ENCODE assay signal across 8 cellular contexts in the genomic region with DNA sequence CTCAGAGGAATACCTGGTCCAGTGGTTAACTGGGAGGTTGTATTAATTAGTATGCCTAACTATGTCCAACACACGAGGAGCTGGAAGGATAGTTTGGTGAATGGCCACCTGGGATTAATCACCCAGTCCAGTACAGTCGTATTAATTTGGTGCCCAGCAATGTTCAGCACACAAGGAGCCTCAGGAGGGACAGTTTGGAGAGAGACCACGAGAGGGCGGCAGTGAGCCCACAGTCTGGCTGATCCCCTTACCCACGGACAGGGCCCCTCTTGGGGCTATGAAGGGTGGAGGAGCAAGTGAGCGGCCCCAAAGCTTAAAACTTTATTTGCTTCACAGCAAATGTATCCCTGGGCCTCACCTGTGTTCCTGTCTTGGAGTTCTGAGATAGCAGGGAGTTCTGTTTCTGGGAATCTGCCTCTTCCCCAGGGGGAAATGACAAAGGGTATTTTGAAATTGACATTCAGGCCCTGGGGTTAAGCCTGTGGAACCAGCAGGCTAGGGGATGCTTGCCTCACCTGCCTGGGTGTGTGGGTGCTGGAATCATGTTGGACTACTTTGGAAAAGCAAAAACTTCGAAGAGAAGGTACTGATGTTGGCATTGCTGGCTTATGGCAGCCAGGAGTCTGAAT.
DNase-seq lines count a peak whose midpoint lies in the region; TF ChIP-seq lines count a peak whose summit lies in the region.

No MANE protein-coding gene starts in this region.

- no peak for TF ChIP-seq POLR2A in breast epithelium (IDR thresholded peaks at IDR 0.05)

- H3K36me3 ChIP-seq in breast epithelium (no peaks in the 10 kb centered on the region), liver (ENCODE audit: control insufficient read depth in 4 of 4, insufficient read depth in 3 of 4, low read depth in 1 of 4, low read length in 3 of 4) (no peaks in the 10 kb centered on the region)

- intact Hi-C loops in breast epithelium (cut with DNase I; ENCODE audit: low total_unique reads), result no loop called here

- in situ Hi-C loops in Caki2 (cut with HindIII; ENCODE audit: low pct_unique_long_range_greater_than_20kb, low sequenced_read_pairs), result no loop called here

- H3K4me3 ChIP-seq in breast epithelium, result no peak overlapping the region
- H3K4me3 ChIP-seq in liver (ENCODE audit: low read depth in 1 of 3, low read length in 3 of 3), result no peak overlapping the region

- no peaks in the 10 kb centered on the region for H3K4me1 ChIP-seq in breast epithelium
- H3K4me1 ChIP-seq in liver (ENCODE audit: control insufficient read depth in 4 of 4, insufficient read depth in 4 of 4, low read length in 3 of 4), result no peaks in the 10 kb centered on the region

- H3K27ac ChIP-seq in breast epithelium, result no peak overlapping the region
- H3K27ac ChIP-seq in liver (ENCODE audit: low read depth in 1 of 2, low read length in 2 of 2), result no peak overlapping the region

- TF ChIP-seq RAD21 in liver (IDR thresholded peaks at IDR 0.05), result peak; percentile 46 to 59

- peak in 2 of 3 donors; percentile 23 to 53 for TF ChIP-seq CTCF in breast epithelium (IDR thresholded peaks at IDR 0.05)
- peak; percentile 55 for TF ChIP-seq CTCF in liver (IDR thresholded peaks at IDR 0.05; ENCODE audit: low read depth, low read length, missing input control)

- H3K9me3 ChIP-seq in breast epithelium (no peaks in the 10 kb centered on the region), liver (ENCODE audit: control insufficient read depth in 4 of 4, low read length in 3 of 4) (no peaks in the 10 kb centered on the region)

- H3K27me3 ChIP-seq in breast epithelium, result no peaks in the 10 kb centered on the region
- peaks cover 0 to 7% (median 0%) of the 10 kb centered on the region in 4 donors for H3K27me3 ChIP-seq in liver (ENCODE audit: control insufficient read depth in 4 of 4, insufficient read depth in 4 of 4, low read length in 3 of 4)

- WGBS in liver, result 26% methylated on average over 7 of the region's 7 CpGs

- peak; percentile 12 for DNase-seq in Caki2 (ENCODE audit: low read depth)
- DNase-seq in HK-2 (ENCODE audit: unreplicated experiment), result peak; percentile 27
- DNase-seq in T follicular helper cell (ENCODE audit: low read depth), result peak; percentile 3
- DNase-seq in breast epithelium (ENCODE audit: low spot score in 2 of 2), result peak in 1 of 2 donors; percentile 60
- peak; percentile 25 for DNase-seq in stimulated activated CD8-positive, alpha-beta memory T cell treated with anti-CD3 and anti-CD28 coated beads, Interleukin-7, amount 100 ng/mL, for 24 hours (ENCODE audit: low read depth)
- no peak for DNase-seq in NCI-H2196 (lab: John Stamatoyannopoulos, UW; ENCODE audit: unreplicated experiment)
- DNase-seq in cerebellar nuclear complex (lab: John Stamatoyannopoulos, UW), result no peak

- H3K9ac ChIP-seq in liver (ENCODE audit: low read depth in 1 of 2, low read length in 2 of 2), result no peak overlapping the region

TF ChIP-seq in liver, 16 proteins besides CTCF, POLR2A, EP300 and RAD21:
- TF ChIP-seq, protein P1, sequence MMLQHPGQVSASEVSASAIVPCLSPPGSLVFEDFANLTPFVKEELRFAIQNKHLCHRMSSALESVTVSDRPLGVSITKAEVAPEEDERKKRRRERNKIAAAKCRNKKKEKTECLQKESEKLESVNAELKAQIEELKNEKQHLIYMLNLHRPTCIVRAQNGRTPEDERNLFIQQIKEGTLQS (IDR thresholded peaks at IDR 0.05), result no peak
- TF ChIP-seq YY1 (IDR thresholded peaks at IDR 0.05), result no peak
- TF ChIP-seq, protein P2, sequence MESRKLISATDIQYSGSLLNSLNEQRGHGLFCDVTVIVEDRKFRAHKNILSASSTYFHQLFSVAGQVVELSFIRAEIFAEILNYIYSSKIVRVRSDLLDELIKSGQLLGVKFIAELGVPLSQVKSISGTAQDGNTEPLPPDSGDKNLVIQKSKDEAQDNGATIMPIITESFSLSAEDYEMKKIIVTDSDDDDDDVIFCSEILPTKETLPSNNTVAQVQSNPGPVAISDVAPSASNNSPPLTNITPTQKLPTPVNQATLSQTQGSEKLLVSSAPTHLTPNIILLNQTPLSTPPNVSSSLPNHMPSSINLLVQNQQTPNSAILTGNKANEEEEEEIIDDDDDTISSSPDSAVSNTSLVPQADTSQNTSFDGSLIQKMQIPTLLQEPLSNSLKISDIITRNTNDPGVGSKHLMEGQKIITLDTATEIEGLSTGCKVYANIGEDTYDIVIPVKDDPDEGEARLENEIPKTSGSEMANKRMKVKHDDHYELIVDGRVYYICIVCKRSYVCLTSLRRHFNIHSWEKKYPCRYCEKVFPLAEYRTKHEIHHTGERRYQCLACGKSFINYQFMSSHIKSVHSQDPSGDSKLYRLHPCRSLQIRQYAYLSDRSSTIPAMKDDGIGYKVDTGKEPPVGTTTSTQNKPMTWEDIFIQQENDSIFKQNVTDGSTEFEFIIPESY (IDR thresholded peaks at IDR 0.05), result no peak
- no peak for TF ChIP-seq GABPA (IDR thresholded peaks at IDR 0.05 in 1 of 2, conservative IDR thresholded peaks at IDR 0.05 in 1 of 2)
- TF ChIP-seq TAF1 (conservative IDR thresholded peaks at IDR 0.05), result no peak
- no peak for TF ChIP-seq HNF4G (IDR thresholded peaks at IDR 0.05)
- TF ChIP-seq HNF4A (conservative IDR thresholded peaks at IDR 0.05), result no peak
- TF ChIP-seq EGR1 (IDR thresholded peaks at IDR 0.05; ENCODE audit: low read depth in 2 of 2), result no peak
TF ChIP-seq in liver: peak in this region for 0.

Comparison
In these comparisons a context has a peak if more than half of its experiments do, and no peak if none do; other contexts are left out.
1. DNase-seq: peak in Caki2 (single experiment), HK-2 (single experiment), T follicular helper cell (single experiment) and stimulated activated CD8-positive, alpha-beta memory T cell treated with anti-CD3 and anti-CD28 coated beads, Interleukin-7, amount 100 ng/mL, for 24 hours (single experiment); none in NCI-H2196 (single experiment) and cerebellar nuclear complex (0 of 2).